8 cellular contexts compared by ENCODE assay signal in genomic region chr6:156953478-156954146, GRCh38.
DNase-seq lines count a peak whose midpoint lies in the region; ATAC-seq and TF ChIP-seq lines count a peak whose summit lies in the region.

No MANE protein-coding gene starts in this region.

- H3K27ac Mint-ChIP-seq in activated naive CD4-positive, alpha-beta T cell treated with anti-CD3 and anti-CD28 coated beads, Interleukin-2, amount 50 U/mL, for 72 hours = peak overlapping the region; percentile 49 to 87

- H3K36me3 Mint-ChIP-seq in activated naive CD4-positive, alpha-beta T cell treated with anti-CD3 and anti-CD28 coated beads, Interleukin-2, amount 50 U/mL, for 72 hours = no peaks in the 10 kb centered on the region

- no peaks in the 10 kb centered on the region for H3K36me3 ChIP-seq in heart right ventricle

- H3K4me3 ChIP-seq in heart right ventricle = peak overlapping the region in 6 of 10 donors; percentile 6 to 23 (median 14)

- peak overlapping the region in 9 of 10 donors; percentile 8 to 75 (median 36) for H3K27ac ChIP-seq in heart right ventricle

- 12 to 17% methylated on average over 7 of the region's 7 CpGs for whole genome bisulfite sequencing in heart right ventricle, 2 donors

- peak; percentile 50 to 51 for ATAC-seq in activated naive CD4-positive, alpha-beta T cell treated with anti-CD3 and anti-CD28 coated beads, Interleukin-2, amount 50 U/mL, for 72 hours
- ATAC-seq in heart right ventricle = peak; percentile 62 to 88 (median 79)
- ATAC-seq in sciatic nerve = peak; percentile 87
- no peak for ATAC-seq in GM18517 (IDR thresholded peaks at IDR 0.05; ENCODE audit: unreplicated experiment)

- intact Hi-C loops in heart right ventricle (cut with DNase I) = loop anchor here in 7 of 10 donors (1.0 to 10.0 kb wide), 9 partner anchors 27 to 269 kb away; partner anchors contain the start of gene ARID1B (in 2 of the 7)
- intact Hi-C loops in sciatic nerve (cut with DNase I) = no loop called here

- peak in 7 of 9 donors; percentile 38 to 71 (median 44) for TF ChIP-seq CTCF in heart right ventricle (IDR thresholded peaks at IDR 0.05)

- H3K27me3 ChIP-seq in heart right ventricle = no peaks in the 10 kb centered on the region

- peak; percentile 10 for DNase-seq in stimulated activated CD4-positive, alpha-beta T cell treated with anti-CD3 and anti-CD28 coated beads, Interleukin-2, amount 100 ng/mL, for 4 hours (ENCODE audit: low read depth)
- no peak for DNase-seq in stimulated activated CD4-positive, alpha-beta T cell treated with anti-CD3 and anti-CD28 coated beads, Interleukin-1b, Interleukin-23, amount 100 ng/mL, for 48 hours
- DNase-seq in NCI-H1436 (lab: John Stamatoyannopoulos, UW) (peak; percentile 88), heart right ventricle (peak in 1 of 2 donors; percentile 68), sciatic nerve (ENCODE audit: low spot score) (no peak), UCSD-AML1 (lab: John Stamatoyannopoulos, UW; ENCODE audit: unreplicated experiment) (no peak)
- peak in 1 of 2 donors; percentile 32 for DNase-seq in activated naive CD4-positive, alpha-beta T cell treated with anti-CD3 and anti-CD28 coated beads, Interleukin-2, amount 50 U/mL, for 72 hours (ENCODE audit: low spot score in 2 of 2)

- H3K4me1 ChIP-seq in heart right ventricle = peaks cover 15 to 97% (median 87%) of the 10 kb centered on the region in 9 donors

- H3K9me3 Mint-ChIP-seq in activated naive CD4-positive, alpha-beta T cell treated with anti-CD3 and anti-CD28 coated beads, Interleukin-2, amount 50 U/mL, for 72 hours = no peaks in the 10 kb centered on the region

- no peaks in the 10 kb centered on the region for H3K9me3 ChIP-seq in heart right ventricle

Comparison
In these comparisons a context has a peak if more than half of its experiments do, and no peak if none do; other contexts are left out.
1. DNase-seq: peak in stimulated activated CD4-positive, alpha-beta T cell treated with anti-CD3 and anti-CD28 coated beads, Interleukin-2, amount 100 ng/mL, for 4 hours (single experiment) and NCI-H1436 (single experiment); none in stimulated activated CD4-positive, alpha-beta T cell treated with anti-CD3 and anti-CD28 coated beads, Interleukin-1b, Interleukin-23, amount 100 ng/mL, for 48 hours (single experiment), sciatic nerve (single experiment) and UCSD-AML1 (single experiment).